1 cellular context compared by ENCODE assay signal in the genomic region with DNA sequence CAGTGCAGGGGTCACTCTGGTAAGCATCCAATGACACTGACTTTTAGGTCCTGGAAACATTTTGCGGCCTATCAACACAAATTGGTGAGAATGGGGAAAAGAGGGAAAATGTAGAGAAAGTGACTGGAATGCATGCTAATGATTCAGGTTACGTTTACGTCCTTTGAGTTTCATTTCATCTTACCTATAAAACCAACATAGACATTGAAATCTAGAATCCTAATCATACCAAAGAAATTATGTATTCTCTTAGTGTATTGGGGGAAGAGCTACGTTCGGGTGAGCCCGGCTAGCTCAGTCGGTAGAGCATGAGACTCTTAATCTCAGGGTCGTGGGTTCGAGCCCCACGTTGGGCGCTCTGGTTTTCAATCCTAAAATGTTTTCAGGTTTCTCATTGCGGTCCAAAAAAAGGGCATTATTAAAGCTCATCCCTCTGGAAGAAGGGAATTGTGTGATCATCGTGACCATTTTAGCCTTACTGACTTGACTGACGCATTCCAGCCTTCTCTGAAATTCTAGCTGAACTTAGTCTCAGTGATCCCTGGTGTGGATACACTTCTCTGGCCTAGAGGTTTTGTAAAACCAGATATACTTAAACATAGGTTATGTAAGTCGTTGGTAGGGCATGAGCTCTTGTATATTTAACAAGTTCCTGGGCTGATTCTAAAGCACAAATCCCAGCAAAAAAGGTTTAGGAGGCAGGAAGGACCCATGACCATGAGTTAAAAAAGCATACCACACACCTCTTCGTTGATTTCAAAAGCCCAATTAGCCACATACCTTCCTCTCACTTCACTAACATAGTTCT.
TF ChIP-seq lines count a peak whose summit lies in the region.

No MANE protein-coding gene starts in this region.

TF ChIP-seq in K562, 482 proteins besides CTCF, POLR2A, EP300 and RAD21 (continued from another document and continues in another):
- TF ChIP-seq, protein P1, sequence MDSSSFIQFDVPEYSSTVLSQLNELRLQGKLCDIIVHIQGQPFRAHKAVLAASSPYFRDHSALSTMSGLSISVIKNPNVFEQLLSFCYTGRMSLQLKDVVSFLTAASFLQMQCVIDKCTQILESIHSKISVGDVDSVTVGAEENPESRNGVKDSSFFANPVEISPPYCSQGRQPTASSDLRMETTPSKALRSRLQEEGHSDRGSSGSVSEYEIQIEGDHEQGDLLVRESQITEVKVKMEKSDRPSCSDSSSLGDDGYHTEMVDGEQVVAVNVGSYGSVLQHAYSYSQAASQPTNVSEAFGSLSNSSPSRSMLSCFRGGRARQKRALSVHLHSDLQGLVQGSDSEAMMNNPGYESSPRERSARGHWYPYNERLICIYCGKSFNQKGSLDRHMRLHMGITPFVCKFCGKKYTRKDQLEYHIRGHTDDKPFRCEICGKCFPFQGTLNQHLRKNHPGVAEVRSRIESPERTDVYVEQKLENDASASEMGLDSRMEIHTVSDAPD (CRISPR knock-in tag; IDR thresholded peaks at IDR 0.05): no peak
- TF ChIP-seq, protein P2, sequence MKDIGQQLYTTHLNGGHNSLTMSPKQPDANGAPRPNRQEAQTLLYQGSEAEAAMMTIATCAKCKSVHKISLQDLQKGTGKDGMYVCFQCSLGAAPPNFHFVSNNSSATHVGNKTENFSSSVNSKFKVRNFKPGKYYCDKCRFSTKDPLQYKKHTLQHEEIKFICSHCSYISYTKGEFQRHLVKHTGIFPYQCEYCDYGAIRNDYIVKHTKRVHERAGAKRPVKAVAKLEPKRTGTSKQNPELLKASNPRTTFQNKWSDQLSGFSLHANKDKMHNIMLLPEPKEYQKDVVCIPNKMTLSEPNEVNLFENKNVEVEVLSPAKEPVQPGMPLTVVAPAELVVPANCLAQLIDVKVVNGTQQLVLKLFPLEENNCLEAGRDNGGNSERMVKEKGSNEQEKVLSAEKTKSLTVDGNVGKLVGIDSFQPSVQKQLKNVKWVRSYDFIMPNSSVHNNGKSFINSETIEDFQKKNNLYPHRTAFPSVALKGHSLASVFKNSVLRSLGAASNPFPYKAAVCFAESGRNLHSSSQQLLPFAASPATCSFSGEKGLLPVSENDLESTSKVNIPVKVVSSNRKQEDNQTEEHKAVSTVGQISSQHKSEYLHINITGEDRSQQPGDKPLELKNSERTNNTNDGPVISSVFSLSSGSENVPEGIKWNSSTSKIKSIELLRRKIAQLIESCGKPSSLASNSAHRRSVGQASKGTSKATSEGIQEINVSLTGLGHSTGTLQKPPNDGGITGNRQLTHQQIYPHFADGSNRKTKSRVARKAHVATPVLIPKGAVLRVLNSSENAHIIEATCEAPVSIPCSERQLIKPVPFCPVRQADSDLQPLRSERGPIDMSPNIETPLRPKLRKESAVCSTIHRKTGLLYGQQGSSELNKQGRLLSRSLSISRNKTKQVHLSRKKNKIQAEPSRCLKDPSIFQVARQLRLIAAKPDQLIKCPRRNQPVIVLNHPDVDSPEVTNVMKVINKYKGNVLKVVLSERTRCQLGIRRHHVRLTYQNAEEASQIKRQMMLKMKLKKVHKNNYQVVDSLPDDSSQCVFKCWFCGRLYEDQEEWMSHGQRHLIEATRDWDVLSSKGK (CRISPR knock-in tag; IDR thresholded peaks at IDR 0.05): no peak
- TF ChIP-seq KDM2B (CRISPR knock-in tag; IDR thresholded peaks at IDR 0.05) (no peak), TEAD1 (CRISPR knock-in tag; IDR thresholded peaks at IDR 0.05) (peak; percentile 82 to 96), TCF7 (IDR thresholded peaks at IDR 0.05; ENCODE audit: borderline replicate concordance) (peak; percentile 55; the same call in 1 of the 2 replicates), RBM17 (IDR thresholded peaks at IDR 0.05; ENCODE audit: borderline replicate concordance, low read depth, low read length) (no peak), ZBTB1 (CRISPR knock-in tag; IDR thresholded peaks at IDR 0.05; ENCODE audit: borderline replicate concordance, low read depth) (no peak; the same call in 1 of the 2 replicates), SLC30A9 (CRISPR knock-in tag; IDR thresholded peaks at IDR 0.05) (no peak), HNRNPUL1 (IDR thresholded peaks at IDR 0.05; ENCODE audit: low read length) (no peak), ZNF76 (CRISPR knock-in tag; IDR thresholded peaks at IDR 0.05; ENCODE audit: borderline replicate concordance) (no peak), BDP1 (IDR thresholded peaks at IDR 0.05; ENCODE audit: insufficient read depth, insufficient read length) (peak; percentile 42), SMARCE1 (IDR thresholded peaks at IDR 0.05) (peak; percentile 27; the same call in 1 of the 2 replicates), HNRNPK (IDR thresholded peaks at IDR 0.05; ENCODE audit: low read depth, low read length, poor library complexity, severe bottlenecking) (no peak), GABPB1 (CRISPR knock-in tag; IDR thresholded peaks at IDR 0.05) (peak; percentile 65), HNRNPL (IDR thresholded peaks at IDR 0.05; ENCODE audit: low read depth, low read length) (no peak), PHF21A (IDR thresholded peaks at IDR 0.05; ENCODE audit: borderline replicate concordance, low read depth) (peak; percentile 8), IRF2 (CRISPR knock-in tag; IDR thresholded peaks at IDR 0.05) (no peak), SNRNP70 (optimal IDR thresholded peaks at IDR 0.05; ENCODE audit: low read depth, low read length) (no peak), SMAD4 (CRISPR knock-in tag; conservative IDR thresholded peaks at IDR 0.05) (no peak), SREBF1 (IDR thresholded peaks at IDR 0.05; ENCODE audit: borderline replicate concordance, low read depth, low read length) (no peak), TRIM28 (IDR thresholded peaks at IDR 0.05) (peak; percentile 69; the same call in 1 of the 2 replicates), POLR2H (tag; IDR thresholded peaks at IDR 0.05; ENCODE audit: low read depth) (peak; percentile 99), NFIC (IDR thresholded peaks at IDR 0.05) (peak; percentile 82), IFI16 (CRISPR knock-in tag; IDR thresholded peaks at IDR 0.05) (0 out of 2 replicates have a peak, but pooled peaks have one; percentile 2), CBFB (CRISPR knock-in tag; IDR thresholded peaks at IDR 0.05) (no peak), MBD2 (IDR thresholded peaks at IDR 0.05; ENCODE audit: borderline replicate concordance, low read depth) (no peak), U2AF2 (optimal IDR thresholded peaks at IDR 0.05; ENCODE audit: low read depth, low read length) (no peak), C11orf30 (IDR thresholded peaks at IDR 0.05; ENCODE audit: low read depth) (no peak), L3MBTL2 (IDR thresholded peaks at IDR 0.05) (peak; percentile 54; the same call in 1 of the 2 replicates), SRSF3 (IDR thresholded peaks at IDR 0.05; ENCODE audit: insufficient read depth, low read length) (no peak), POLR3A (IDR thresholded peaks at IDR 0.05; ENCODE audit: borderline replicate concordance, extremely low read depth, insufficient read depth, insufficient read length) (peak; percentile 94)
- TF ChIP-seq, protein P3, sequence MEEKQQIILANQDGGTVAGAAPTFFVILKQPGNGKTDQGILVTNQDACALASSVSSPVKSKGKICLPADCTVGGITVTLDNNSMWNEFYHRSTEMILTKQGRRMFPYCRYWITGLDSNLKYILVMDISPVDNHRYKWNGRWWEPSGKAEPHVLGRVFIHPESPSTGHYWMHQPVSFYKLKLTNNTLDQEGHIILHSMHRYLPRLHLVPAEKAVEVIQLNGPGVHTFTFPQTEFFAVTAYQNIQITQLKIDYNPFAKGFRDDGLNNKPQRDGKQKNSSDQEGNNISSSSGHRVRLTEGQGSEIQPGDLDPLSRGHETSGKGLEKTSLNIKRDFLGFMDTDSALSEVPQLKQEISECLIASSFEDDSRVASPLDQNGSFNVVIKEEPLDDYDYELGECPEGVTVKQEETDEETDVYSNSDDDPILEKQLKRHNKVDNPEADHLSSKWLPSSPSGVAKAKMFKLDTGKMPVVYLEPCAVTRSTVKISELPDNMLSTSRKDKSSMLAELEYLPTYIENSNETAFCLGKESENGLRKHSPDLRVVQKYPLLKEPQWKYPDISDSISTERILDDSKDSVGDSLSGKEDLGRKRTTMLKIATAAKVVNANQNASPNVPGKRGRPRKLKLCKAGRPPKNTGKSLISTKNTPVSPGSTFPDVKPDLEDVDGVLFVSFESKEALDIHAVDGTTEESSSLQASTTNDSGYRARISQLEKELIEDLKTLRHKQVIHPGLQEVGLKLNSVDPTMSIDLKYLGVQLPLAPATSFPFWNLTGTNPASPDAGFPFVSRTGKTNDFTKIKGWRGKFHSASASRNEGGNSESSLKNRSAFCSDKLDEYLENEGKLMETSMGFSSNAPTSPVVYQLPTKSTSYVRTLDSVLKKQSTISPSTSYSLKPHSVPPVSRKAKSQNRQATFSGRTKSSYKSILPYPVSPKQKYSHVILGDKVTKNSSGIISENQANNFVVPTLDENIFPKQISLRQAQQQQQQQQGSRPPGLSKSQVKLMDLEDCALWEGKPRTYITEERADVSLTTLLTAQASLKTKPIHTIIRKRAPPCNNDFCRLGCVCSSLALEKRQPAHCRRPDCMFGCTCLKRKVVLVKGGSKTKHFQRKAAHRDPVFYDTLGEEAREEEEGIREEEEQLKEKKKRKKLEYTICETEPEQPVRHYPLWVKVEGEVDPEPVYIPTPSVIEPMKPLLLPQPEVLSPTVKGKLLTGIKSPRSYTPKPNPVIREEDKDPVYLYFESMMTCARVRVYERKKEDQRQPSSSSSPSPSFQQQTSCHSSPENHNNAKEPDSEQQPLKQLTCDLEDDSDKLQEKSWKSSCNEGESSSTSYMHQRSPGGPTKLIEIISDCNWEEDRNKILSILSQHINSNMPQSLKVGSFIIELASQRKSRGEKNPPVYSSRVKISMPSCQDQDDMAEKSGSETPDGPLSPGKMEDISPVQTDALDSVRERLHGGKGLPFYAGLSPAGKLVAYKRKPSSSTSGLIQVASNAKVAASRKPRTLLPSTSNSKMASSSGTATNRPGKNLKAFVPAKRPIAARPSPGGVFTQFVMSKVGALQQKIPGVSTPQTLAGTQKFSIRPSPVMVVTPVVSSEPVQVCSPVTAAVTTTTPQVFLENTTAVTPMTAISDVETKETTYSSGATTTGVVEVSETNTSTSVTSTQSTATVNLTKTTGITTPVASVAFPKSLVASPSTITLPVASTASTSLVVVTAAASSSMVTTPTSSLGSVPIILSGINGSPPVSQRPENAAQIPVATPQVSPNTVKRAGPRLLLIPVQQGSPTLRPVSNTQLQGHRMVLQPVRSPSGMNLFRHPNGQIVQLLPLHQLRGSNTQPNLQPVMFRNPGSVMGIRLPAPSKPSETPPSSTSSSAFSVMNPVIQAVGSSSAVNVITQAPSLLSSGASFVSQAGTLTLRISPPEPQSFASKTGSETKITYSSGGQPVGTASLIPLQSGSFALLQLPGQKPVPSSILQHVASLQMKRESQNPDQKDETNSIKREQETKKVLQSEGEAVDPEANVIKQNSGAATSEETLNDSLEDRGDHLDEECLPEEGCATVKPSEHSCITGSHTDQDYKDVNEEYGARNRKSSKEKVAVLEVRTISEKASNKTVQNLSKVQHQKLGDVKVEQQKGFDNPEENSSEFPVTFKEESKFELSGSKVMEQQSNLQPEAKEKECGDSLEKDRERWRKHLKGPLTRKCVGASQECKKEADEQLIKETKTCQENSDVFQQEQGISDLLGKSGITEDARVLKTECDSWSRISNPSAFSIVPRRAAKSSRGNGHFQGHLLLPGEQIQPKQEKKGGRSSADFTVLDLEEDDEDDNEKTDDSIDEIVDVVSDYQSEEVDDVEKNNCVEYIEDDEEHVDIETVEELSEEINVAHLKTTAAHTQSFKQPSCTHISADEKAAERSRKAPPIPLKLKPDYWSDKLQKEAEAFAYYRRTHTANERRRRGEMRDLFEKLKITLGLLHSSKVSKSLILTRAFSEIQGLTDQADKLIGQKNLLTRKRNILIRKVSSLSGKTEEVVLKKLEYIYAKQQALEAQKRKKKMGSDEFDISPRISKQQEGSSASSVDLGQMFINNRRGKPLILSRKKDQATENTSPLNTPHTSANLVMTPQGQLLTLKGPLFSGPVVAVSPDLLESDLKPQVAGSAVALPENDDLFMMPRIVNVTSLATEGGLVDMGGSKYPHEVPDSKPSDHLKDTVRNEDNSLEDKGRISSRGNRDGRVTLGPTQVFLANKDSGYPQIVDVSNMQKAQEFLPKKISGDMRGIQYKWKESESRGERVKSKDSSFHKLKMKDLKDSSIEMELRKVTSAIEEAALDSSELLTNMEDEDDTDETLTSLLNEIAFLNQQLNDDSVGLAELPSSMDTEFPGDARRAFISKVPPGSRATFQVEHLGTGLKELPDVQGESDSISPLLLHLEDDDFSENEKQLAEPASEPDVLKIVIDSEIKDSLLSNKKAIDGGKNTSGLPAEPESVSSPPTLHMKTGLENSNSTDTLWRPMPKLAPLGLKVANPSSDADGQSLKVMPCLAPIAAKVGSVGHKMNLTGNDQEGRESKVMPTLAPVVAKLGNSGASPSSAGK (IDR thresholded peaks at IDR 0.05): no peak
- TF ChIP-seq, protein P4, sequence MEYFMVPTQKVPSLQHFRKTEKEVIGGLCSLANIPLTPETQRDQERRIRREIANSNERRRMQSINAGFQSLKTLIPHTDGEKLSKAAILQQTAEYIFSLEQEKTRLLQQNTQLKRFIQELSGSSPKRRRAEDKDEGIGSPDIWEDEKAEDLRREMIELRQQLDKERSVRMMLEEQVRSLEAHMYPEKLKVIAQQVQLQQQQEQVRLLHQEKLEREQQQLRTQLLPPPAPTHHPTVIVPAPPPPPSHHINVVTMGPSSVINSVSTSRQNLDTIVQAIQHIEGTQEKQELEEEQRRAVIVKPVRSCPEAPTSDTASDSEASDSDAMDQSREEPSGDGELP (CRISPR knock-in tag; IDR thresholded peaks at IDR 0.05; ENCODE audit: borderline replicate concordance): peak; percentile 31; the same call in 1 of the 2 replicates
- TF ChIP-seq, protein P5, sequence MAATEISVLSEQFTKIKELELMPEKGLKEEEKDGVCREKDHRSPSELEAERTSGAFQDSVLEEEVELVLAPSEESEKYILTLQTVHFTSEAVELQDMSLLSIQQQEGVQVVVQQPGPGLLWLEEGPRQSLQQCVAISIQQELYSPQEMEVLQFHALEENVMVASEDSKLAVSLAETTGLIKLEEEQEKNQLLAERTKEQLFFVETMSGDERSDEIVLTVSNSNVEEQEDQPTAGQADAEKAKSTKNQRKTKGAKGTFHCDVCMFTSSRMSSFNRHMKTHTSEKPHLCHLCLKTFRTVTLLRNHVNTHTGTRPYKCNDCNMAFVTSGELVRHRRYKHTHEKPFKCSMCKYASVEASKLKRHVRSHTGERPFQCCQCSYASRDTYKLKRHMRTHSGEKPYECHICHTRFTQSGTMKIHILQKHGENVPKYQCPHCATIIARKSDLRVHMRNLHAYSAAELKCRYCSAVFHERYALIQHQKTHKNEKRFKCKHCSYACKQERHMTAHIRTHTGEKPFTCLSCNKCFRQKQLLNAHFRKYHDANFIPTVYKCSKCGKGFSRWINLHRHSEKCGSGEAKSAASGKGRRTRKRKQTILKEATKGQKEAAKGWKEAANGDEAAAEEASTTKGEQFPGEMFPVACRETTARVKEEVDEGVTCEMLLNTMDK (IDR thresholded peaks at IDR 0.05; ENCODE audit: borderline replicate concordance, insufficient read depth, low read depth, low read length, poor library complexity, severe bottlenecking): no peak
- TF ChIP-seq, protein P6, sequence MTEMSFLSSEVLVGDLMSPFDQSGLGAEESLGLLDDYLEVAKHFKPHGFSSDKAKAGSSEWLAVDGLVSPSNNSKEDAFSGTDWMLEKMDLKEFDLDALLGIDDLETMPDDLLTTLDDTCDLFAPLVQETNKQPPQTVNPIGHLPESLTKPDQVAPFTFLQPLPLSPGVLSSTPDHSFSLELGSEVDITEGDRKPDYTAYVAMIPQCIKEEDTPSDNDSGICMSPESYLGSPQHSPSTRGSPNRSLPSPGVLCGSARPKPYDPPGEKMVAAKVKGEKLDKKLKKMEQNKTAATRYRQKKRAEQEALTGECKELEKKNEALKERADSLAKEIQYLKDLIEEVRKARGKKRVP (CRISPR knock-in tag; IDR thresholded peaks at IDR 0.05): no peak
